In the genomic region with DNA sequence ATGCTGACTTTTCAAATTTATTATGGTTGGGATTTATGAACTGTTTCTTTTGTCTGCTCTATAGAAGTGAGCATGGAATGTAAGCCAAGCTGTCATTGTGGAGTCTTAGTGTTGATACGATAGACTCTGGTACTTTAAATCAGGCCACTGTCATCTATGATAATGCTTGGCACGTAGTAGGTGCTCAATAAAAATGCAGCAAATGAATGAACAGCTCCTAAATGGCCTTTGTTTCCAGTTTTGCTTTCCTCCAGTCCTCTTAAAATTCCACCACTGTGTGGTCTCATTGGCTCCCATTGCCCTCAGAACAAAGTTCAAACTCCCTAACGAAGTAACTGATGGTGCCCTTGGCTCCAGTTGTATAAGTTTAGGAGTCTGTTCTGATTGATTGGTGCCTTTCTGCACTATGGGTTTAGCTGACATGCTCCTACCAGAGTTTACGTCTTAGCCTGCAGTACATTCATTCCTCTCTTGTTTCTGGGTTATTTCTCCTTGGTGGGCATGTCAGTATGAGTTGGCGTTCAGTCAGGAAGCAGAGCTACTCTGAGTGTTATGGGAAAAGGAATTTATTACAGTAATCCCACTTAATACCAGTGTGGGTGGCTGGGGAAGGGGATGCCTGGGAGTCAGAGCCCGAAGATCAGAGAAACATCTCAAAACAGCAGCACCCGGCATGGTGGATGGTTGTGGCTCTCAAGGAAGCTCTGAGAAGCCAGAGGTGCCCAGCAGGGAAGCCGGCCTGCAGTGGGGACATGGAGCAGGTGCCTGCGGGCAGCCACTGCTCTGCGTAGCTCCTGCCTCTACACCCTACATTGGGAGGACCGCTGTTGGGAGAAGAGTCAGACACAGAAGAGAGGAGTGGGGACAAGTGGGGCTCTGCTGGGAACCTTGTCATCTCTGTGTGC, we compare ENCODE assay signal across 17 cellular contexts. TPM values are rescaled to one million over a fixed set of nuclear protein-coding genes. Genes with fewer than 3 reads are reported as not detected.
DNase-seq lines count a peak whose midpoint lies in the region; ATAC-seq and TF ChIP-seq lines count a peak whose summit lies in the region.
"Had no signal": no experiment of that assay in that cellular context is flagged by ENCODE, and none has a peak within 500 bp of the region (broad histone marks: within the 10 kb centered on the region; RNA-seq: fewer than 3 reads in every experiment).

No MANE protein-coding gene starts in this region.

- DNase-seq in esophagus muscularis mucosa (ENCODE audit: extremely low spot score) (peak; percentile 26), osteocyte (ENCODE audit: extremely low spot score, unreplicated experiment) (no peak), SW480 (ENCODE audit: low spot score) (no peak), iPS-NIHi7 (ENCODE audit: extremely low spot score) (no peak)
- DNase-seq: DMS 273 treated with DMSO at 0.1 percent for 48 hours, H9, MV-4-11, NCI-H1417 treated with DMSO at 0.1 percent for 48 hours, NCI-H2029, NCI-H2171 treated with DMSO at 0.1 percent for 48 hours, NCI-H510A, SHP77 treated with DMSO at 0.1 percent for 48 hours had no signal

- 82% methylated on average over 11 of the region's 11 CpGs for WGBS in esophagus muscularis mucosa

- H3K27ac ChIP-seq in esophagus muscularis mucosa (replicated peaks in 1 of 4), result no peak overlapping the region
- H3K27ac ChIP-seq: BLaER1 had no signal

- H3K9me3 Mint-ChIP-seq in osteocyte (ENCODE audit: unreplicated experiment), result no peaks in the 10 kb centered on the region
- H3K9me3 Mint-ChIP-seq: H9, IgD-negative memory B cell had no signal

- peak; percentile 21; the same call in 2 of the 3 replicates for ATAC-seq in SK-N-SH treated with all-trans-retinoic acid at 6 μM for 48 hours
- no peak for ATAC-seq in HG02678 (IDR thresholded peaks at IDR 0.05; ENCODE audit: unreplicated experiment)
- ATAC-seq in GM19328 (IDR thresholded peaks at IDR 0.05; ENCODE audit: unreplicated experiment), result no peak

- no peak overlapping the region for H3K4me3 ChIP-seq in esophagus muscularis mucosa
- H3K4me3 ChIP-seq: BLaER1 had no signal

- H3K36me3 Mint-ChIP-seq in osteocyte (ENCODE audit: unreplicated experiment), result peaks cover 2% of the 10 kb centered on the region

- no peak for TF ChIP-seq CTCF in esophagus muscularis mucosa (IDR thresholded peaks at IDR 0.05)
- TF ChIP-seq CTCF in osteocyte (IDR thresholded peaks at IDR 0.05), result no peak

- no peaks in the 10 kb centered on the region for H3K27me3 Mint-ChIP-seq in osteocyte (ENCODE audit: unreplicated experiment)
- H3K27me3 Mint-ChIP-seq: IgD-negative memory B cell had no signal

- intact Hi-C loops in esophagus muscularis mucosa (cut with DNase I), result no loop called here

- peaks cover 0 to 34% (median 15%) of the 10 kb centered on the region in 4 donors for H3K4me1 ChIP-seq in esophagus muscularis mucosa

- TF ChIP-seq EP300 in esophagus muscularis mucosa (IDR thresholded peaks at IDR 0.05), result no peak

- TF ChIP-seq POLR2A in esophagus muscularis mucosa (IDR thresholded peaks at IDR 0.05; ENCODE audit: low read depth), result no peak

- no peaks in the 10 kb centered on the region for H3K9me3 ChIP-seq in esophagus muscularis mucosa
- H3K9me3 ChIP-seq: BLaER1 had no signal

- H3K4me3 Mint-ChIP-seq in osteocyte (ENCODE audit: unreplicated experiment), result no peak overlapping the region
- H3K4me3 Mint-ChIP-seq: H9 had no signal

- H3K4me1 Mint-ChIP-seq in osteocyte (ENCODE audit: unreplicated experiment), result peaks cover 24% of the 10 kb centered on the region

- no peaks in the 10 kb centered on the region for H3K27me3 ChIP-seq in esophagus muscularis mucosa
- H3K27me3 ChIP-seq: BLaER1 had no signal

- H3K36me3 ChIP-seq in esophagus muscularis mucosa, result no peaks in the 10 kb centered on the region
- H3K36me3 ChIP-seq: BLaER1 had no signal

- H3K27ac Mint-ChIP-seq in osteocyte (ENCODE audit: unreplicated experiment), result peak overlapping the region; percentile 9
- H3K27ac Mint-ChIP-seq: H9, IgD-negative memory B cell had no signal

TF ChIP-seq in SK-N-SH treated with all-trans-retinoic acid at 6 μM for 48 hours, 23 proteins besides CTCF, POLR2A, EP300 and RAD21:
- TF ChIP-seq, protein P1, sequence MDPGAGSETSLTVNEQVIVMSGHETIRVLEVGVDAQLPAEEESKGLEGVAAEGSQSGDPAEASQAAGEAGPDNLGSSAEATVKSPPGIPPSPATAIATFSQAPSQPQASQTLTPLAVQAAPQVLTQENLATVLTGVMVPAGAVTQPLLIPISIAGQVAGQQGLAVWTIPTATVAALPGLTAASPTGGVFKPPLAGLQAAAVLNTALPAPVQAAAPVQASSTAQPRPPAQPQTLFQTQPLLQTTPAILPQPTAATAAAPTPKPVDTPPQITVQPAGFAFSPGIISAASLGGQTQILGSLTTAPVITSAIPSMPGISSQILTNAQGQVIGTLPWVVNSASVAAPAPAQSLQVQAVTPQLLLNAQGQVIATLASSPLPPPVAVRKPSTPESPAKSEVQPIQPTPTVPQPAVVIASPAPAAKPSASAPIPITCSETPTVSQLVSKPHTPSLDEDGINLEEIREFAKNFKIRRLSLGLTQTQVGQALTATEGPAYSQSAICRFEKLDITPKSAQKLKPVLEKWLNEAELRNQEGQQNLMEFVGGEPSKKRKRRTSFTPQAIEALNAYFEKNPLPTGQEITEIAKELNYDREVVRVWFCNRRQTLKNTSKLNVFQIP (CRISPR knock-in tag; IDR thresholded peaks at IDR 0.05; ENCODE audit: borderline replicate concordance, low read depth), result no peak
- no peak for TF ChIP-seq SNAI2 (CRISPR knock-in tag; IDR thresholded peaks at IDR 0.05)
- TF ChIP-seq, protein P2, sequence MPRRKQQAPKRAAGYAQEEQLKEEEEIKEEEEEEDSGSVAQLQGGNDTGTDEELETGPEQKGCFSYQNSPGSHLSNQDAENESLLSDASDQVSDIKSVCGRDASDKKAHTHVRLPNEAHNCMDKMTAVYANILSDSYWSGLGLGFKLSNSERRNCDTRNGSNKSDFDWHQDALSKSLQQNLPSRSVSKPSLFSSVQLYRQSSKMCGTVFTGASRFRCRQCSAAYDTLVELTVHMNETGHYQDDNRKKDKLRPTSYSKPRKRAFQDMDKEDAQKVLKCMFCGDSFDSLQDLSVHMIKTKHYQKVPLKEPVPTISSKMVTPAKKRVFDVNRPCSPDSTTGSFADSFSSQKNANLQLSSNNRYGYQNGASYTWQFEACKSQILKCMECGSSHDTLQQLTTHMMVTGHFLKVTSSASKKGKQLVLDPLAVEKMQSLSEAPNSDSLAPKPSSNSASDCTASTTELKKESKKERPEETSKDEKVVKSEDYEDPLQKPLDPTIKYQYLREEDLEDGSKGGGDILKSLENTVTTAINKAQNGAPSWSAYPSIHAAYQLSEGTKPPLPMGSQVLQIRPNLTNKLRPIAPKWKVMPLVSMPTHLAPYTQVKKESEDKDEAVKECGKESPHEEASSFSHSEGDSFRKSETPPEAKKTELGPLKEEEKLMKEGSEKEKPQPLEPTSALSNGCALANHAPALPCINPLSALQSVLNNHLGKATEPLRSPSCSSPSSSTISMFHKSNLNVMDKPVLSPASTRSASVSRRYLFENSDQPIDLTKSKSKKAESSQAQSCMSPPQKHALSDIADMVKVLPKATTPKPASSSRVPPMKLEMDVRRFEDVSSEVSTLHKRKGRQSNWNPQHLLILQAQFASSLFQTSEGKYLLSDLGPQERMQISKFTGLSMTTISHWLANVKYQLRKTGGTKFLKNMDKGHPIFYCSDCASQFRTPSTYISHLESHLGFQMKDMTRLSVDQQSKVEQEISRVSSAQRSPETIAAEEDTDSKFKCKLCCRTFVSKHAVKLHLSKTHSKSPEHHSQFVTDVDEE (CRISPR knock-in tag; IDR thresholded peaks at IDR 0.05), result no peak
- TF ChIP-seq PPARA (CRISPR knock-in tag; IDR thresholded peaks at IDR 0.05; ENCODE audit: borderline replicate concordance), result no peak
- no peak for TF ChIP-seq CSDC2 (CRISPR knock-in tag; IDR thresholded peaks at IDR 0.05)
- no peak for TF ChIP-seq BACH2 (CRISPR knock-in tag; IDR thresholded peaks at IDR 0.05; ENCODE audit: borderline replicate concordance)
- no peak for TF ChIP-seq ZFP30 (CRISPR knock-in tag; IDR thresholded peaks at IDR 0.05)
- no peak for TF ChIP-seq ISL1 (CRISPR knock-in tag; IDR thresholded peaks at IDR 0.05)
- TF ChIP-seq, protein P3, sequence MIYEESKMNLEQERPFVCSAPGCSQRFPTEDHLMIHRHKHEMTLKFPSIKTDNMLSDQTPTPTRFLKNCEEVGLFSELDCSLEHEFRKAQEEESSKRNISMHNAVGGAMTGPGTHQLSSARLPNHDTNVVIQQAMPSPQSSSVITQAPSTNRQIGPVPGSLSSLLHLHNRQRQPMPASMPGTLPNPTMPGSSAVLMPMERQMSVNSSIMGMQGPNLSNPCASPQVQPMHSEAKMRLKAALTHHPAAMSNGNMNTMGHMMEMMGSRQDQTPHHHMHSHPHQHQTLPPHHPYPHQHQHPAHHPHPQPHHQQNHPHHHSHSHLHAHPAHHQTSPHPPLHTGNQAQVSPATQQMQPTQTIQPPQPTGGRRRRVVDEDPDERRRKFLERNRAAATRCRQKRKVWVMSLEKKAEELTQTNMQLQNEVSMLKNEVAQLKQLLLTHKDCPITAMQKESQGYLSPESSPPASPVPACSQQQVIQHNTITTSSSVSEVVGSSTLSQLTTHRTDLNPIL (CRISPR knock-in tag; IDR thresholded peaks at IDR 0.05; ENCODE audit: low read depth), result no peak
- TF ChIP-seq, protein P4, sequence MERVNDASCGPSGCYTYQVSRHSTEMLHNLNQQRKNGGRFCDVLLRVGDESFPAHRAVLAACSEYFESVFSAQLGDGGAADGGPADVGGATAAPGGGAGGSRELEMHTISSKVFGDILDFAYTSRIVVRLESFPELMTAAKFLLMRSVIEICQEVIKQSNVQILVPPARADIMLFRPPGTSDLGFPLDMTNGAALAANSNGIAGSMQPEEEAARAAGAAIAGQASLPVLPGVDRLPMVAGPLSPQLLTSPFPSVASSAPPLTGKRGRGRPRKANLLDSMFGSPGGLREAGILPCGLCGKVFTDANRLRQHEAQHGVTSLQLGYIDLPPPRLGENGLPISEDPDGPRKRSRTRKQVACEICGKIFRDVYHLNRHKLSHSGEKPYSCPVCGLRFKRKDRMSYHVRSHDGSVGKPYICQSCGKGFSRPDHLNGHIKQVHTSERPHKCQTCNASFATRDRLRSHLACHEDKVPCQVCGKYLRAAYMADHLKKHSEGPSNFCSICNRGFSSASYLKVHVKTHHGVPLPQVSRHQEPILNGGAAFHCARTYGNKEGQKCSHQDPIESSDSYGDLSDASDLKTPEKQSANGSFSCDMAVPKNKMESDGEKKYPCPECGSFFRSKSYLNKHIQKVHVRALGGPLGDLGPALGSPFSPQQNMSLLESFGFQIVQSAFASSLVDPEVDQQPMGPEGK (CRISPR knock-in tag; IDR thresholded peaks at IDR 0.05; ENCODE audit: borderline replicate concordance), result no peak
- TF ChIP-seq ZNF565 (CRISPR knock-in tag; conservative IDR thresholded peaks at IDR 0.05; ENCODE audit: low read depth), result no peak
- TF ChIP-seq ZC3H10 (CRISPR knock-in tag; IDR thresholded peaks at IDR 0.05), result no peak

RNA-seq across cellular contexts. Expression of a gene that starts 48.7 kb away (rescaled TPM):
- total RNA-seq in esophagus muscularis mucosa (100 to 1,000 TPM in 2 of 4 donors, 10 to 100 TPM in 2; 94.0 to 145 (median 107) TPM), osteocyte (90.8 and 97.2 TPM in 2 replicates)
